In the genomic region with DNA sequence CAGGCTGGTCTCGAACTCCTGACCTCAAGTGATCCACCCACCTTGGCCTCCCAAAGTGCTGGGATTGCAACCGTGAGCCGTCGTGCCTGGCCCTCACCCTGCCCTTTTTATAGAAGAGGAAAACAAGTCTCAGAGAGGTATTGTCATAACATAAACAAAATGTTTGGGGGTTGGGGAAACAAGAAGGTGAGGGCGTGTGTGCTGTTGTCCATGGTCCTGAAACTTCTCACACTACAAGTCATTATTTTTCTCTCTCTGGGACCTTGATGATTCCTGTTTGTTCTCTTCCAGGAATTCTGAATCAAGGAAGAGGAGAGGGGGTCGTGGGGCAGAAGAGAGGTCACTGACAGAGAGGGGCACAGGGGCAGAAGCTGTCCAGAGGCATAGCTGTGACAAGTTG, we compare ENCODE assay signal across 16 cellular contexts.
DNase-seq lines count a peak whose midpoint lies in the region; TF ChIP-seq lines count a peak whose summit lies in the region.
"Had no signal": no experiment of that assay in that cellular context is flagged by ENCODE, and none has a peak within 500 bp of the region (broad histone marks: within the 10 kb centered on the region; RNA-seq: fewer than 3 reads in every experiment).

No MANE protein-coding gene starts in this region.

- H2AFZ ChIP-seq in mammary epithelial cell (ENCODE audit: low read depth, low read length) = no peak overlapping the region

- H3K9me3 ChIP-seq in mammary epithelial cell (replicated peaks; ENCODE audit: insufficient read depth, low read length) (no peaks in the 10 kb centered on the region), transverse colon (no peaks in the 10 kb centered on the region)

- POLR2A ChIA-PET in MCF 10A (lab: Yijun Ruan, JAX) = no interaction called here

- BruUV-seq in MCF 10A (replicated peaks; lab: Mats Ljungman, UMichigan) = no TSS peak
- no TSS peak for BruUV-seq in mammary epithelial cell (replicated peaks; lab: Mats Ljungman, UMichigan)

- H3K4me1 ChIP-seq in mammary epithelial cell (ENCODE audit: insufficient read depth, low read length) (no peaks in the 10 kb centered on the region), transverse colon (no peaks in the 10 kb centered on the region)

- no peaks in the 10 kb centered on the region for H3K79me2 ChIP-seq in mammary epithelial cell (ENCODE audit: insufficient read depth, low read length)

- 13% methylated on average over 2 of the region's 6 CpGs for WGBS in mammary epithelial cell (ENCODE audit: low coverage, missing lambda C conversion rate)
- WGBS in transverse colon (ENCODE audit: low coverage in 1 of 2), 2 donors = 6 to 27% methylated on average over 2 to 6 of the region's 6 CpGs

- TF ChIP-seq CTCF in MCF 10A (IDR thresholded peaks at IDR 0.05; ENCODE audit: unreplicated experiment) = no peak
- no peak for TF ChIP-seq CTCF in mammary epithelial cell (conservative IDR thresholded peaks at IDR 0.05 in 1 of 2, IDR thresholded peaks at IDR 0.05 in 1 of 2; ENCODE audit: extremely low read depth in 1 of 2, insufficient read depth in 1 of 2, low read depth in 1 of 2, low read length in 2 of 2)
- no peak for TF ChIP-seq CTCF in transverse colon (IDR thresholded peaks at IDR 0.05)

- H3K27me3 ChIP-seq in mammary epithelial cell (ENCODE audit: insufficient read depth, low read length) (peaks cover 6% of the 10 kb centered on the region), transverse colon (peaks cover 23% of the 10 kb centered on the region)

- H3K4me1 Mint-ChIP-seq in MCF 10A (ENCODE audit: insufficient read depth, unreplicated experiment) = no peaks in the 10 kb centered on the region
- H3K4me1 Mint-ChIP-seq in activated CD4-positive, alpha-beta T cell treated with anti-CD3 and anti-CD28 coated beads, Interleukin-2, amount 10 ng/mL, durations not matched to agents 24 days and 14 days = no peaks in the 10 kb centered on the region

- DNase-seq in MCF 10A (ENCODE audit: unreplicated experiment) (peak; percentile 43), mammary epithelial cell (no peak), RKO (ENCODE audit: low spot score) (peak; percentile 41), erythroblast (lab: John Stamatoyannopoulos, UW) (peak; percentile 10 to 17), renal cortical epithelial cell (ENCODE audit: low read depth) (peak; percentile 56), transverse colon (no peak), KG1 (lab: John Stamatoyannopoulos, UW) (no peak)
- no peak for DNase-seq in activated CD4-positive, alpha-beta T cell treated with anti-CD3 and anti-CD28 coated beads, Interleukin-2, amount 10 ng/mL, durations not matched to agents 24 days and 14 days
- DNase-seq: activated CD4-positive, alpha-beta T cell treated with anti-CD3 and anti-CD28 coated beads, Interleukin-2, amount 50 U/mL, for 48 hours; activated T-cell treated with anti-CD3 and anti-CD28 coated beads, Interleukin-2, amount 50 U/mL, for 72 hours; anterior cingulate cortex; NCI-H2029 treated with DMSO at 0.1 percent for 48 hours; NCI-H748 treated with DMSO at 0.1 percent for 48 hours; occipital lobe; small intestine; stimulated activated naive CD8-positive, alpha-beta T cell treated with anti-CD3 and anti-CD28 coated beads, Interleukin-15, Interleukin-2, amounts not matched to agents 100 U/mL and 50 U/mL, for 24 hours had no signal

- H3K27ac ChIP-seq in mammary epithelial cell (ENCODE audit: insufficient read depth, low read depth, low read length) = no peak overlapping the region
- no peak overlapping the region for H3K27ac ChIP-seq in transverse colon

- TF ChIP-seq POLR2A in erythroblast (IDR thresholded peaks at IDR 0.05; ENCODE audit: low read length) (no peak), transverse colon (IDR thresholded peaks at IDR 0.05) (no peak)

- H3K9ac ChIP-seq in mammary epithelial cell (ENCODE audit: insufficient read depth, low read length) = no peak overlapping the region

- H3K9me3 Mint-ChIP-seq in MCF 10A (ENCODE audit: unreplicated experiment) = no peaks in the 10 kb centered on the region
- H3K9me3 Mint-ChIP-seq in activated CD4-positive, alpha-beta T cell treated with anti-CD3 and anti-CD28 coated beads, Interleukin-2, amount 10 ng/mL, durations not matched to agents 24 days and 14 days = no peaks in the 10 kb centered on the region
- H3K9me3 Mint-ChIP-seq: activated T-cell treated with anti-CD3 and anti-CD28 coated beads, Interleukin-2, amount 50 U/mL, for 72 hours had no signal

- in situ Hi-C loops in mammary epithelial cell (cut with MboI; ENCODE audit: low sequenced_read_pairs in 2 of 2) (no loop called here), transverse colon (cut with MboI; ENCODE audit: low pct_ligation_motif_present in 1 of 4, low pct_unique_long_range_greater_than_20kb in 1 of 4, low sequenced_read_pairs in 3 of 4) (no loop called here)

- H4K20me1 ChIP-seq in mammary epithelial cell (ENCODE audit: insufficient read depth, low read length) = peaks cover 2% of the 10 kb centered on the region

- H3K36me3 Mint-ChIP-seq in MCF 10A (ENCODE audit: insufficient read depth, unreplicated experiment) = no peaks in the 10 kb centered on the region
- H3K36me3 Mint-ChIP-seq in activated CD4-positive, alpha-beta T cell treated with anti-CD3 and anti-CD28 coated beads, Interleukin-2, amount 10 ng/mL, durations not matched to agents 24 days and 14 days (ENCODE audit: low read depth) = no peaks in the 10 kb centered on the region

- CTCF ChIA-PET in MCF 10A (lab: Yijun Ruan, JAX) (no interaction called here), mammary epithelial cell (lab: Charles Lee; ENCODE audit: low non-redundant PET) (no interaction called here)

- H3K27ac Mint-ChIP-seq in MCF 10A (ENCODE audit: low read depth, unreplicated experiment) = no peak overlapping the region
- no peak overlapping the region for H3K27ac Mint-ChIP-seq in activated CD4-positive, alpha-beta T cell treated with anti-CD3 and anti-CD28 coated beads, Interleukin-2, amount 10 ng/mL, durations not matched to agents 24 days and 14 days
- H3K27ac Mint-ChIP-seq: activated T-cell treated with anti-CD3 and anti-CD28 coated beads, Interleukin-2, amount 50 U/mL, for 72 hours had no signal

- intact Hi-C loops in MCF 10A (cut with micrococcal nuclease) (no loop called here), mammary epithelial cell (cut with micrococcal nuclease) (no loop called here), transverse colon (cut with DNase I; ENCODE audit: low total_unique reads) (no loop called here)
- intact Hi-C loops in activated CD4-positive, alpha-beta T cell treated with anti-CD3 and anti-CD28 coated beads, Interleukin-2, amount 10 ng/mL, durations not matched to agents 24 days and 14 days (cut with micrococcal nuclease) = no loop called here

- H3K4me3 ChIP-seq in mammary epithelial cell (replicated peaks in 1 of 3; ENCODE audit: insufficient read depth in 1 of 3, low read depth in 2 of 3, low read length in 3 of 3) = no peak overlapping the region
- no peak overlapping the region for H3K4me3 ChIP-seq in transverse colon

- peaks cover 100% of the 10 kb centered on the region for H3K27me3 Mint-ChIP-seq in MCF 10A (ENCODE audit: insufficient read depth, unreplicated experiment)
- H3K27me3 Mint-ChIP-seq in activated CD4-positive, alpha-beta T cell treated with anti-CD3 and anti-CD28 coated beads, Interleukin-2, amount 10 ng/mL, durations not matched to agents 24 days and 14 days = peaks cover 23% of the 10 kb centered on the region

- H3K36me3 ChIP-seq in mammary epithelial cell (ENCODE audit: insufficient read depth, low read length) (no peaks in the 10 kb centered on the region), transverse colon (no peaks in the 10 kb centered on the region)

- H3K4me3 Mint-ChIP-seq in MCF 10A (ENCODE audit: unreplicated experiment) = no peak overlapping the region
- H3K4me3 Mint-ChIP-seq in activated CD4-positive, alpha-beta T cell treated with anti-CD3 and anti-CD28 coated beads, Interleukin-2, amount 10 ng/mL, durations not matched to agents 24 days and 14 days = no peak overlapping the region
- H3K4me3 Mint-ChIP-seq: activated T-cell treated with anti-CD3 and anti-CD28 coated beads, Interleukin-2, amount 50 U/mL, for 72 hours had no signal

- H3K4me2 ChIP-seq in mammary epithelial cell (ENCODE audit: insufficient read depth, low read depth, low read length) = no peak overlapping the region

- dilution Hi-C loops in mammary epithelial cell (cut with HindIII; ENCODE audit: low sequenced_read_pairs) = no loop called here

- TF ChIP-seq EP300 in transverse colon (IDR thresholded peaks at IDR 0.05; ENCODE audit: low read depth) = no peak

Comparison
In these comparisons a context has a peak if more than half of its experiments do, and no peak if none do; other contexts are left out.
1. DNase-seq: peak in MCF 10A (single experiment), RKO (single experiment), erythroblast (2 of 2) and renal cortical epithelial cell (single experiment); none in mammary epithelial cell (single experiment), transverse colon (single experiment), KG1 (single experiment) and activated CD4-positive, alpha-beta T cell treated with anti-CD3 and anti-CD28 coated beads, Interleukin-2, amount 10 ng/mL, durations not matched to agents 24 days and 14 days (single experiment).